12 cellular contexts compared by ENCODE assay signal in genomic region chr19:39247701-39248664, GRCh38. TPM values are rescaled to one million over a fixed set of nuclear protein-coding genes. Genes with fewer than 3 reads are reported as not detected.
DNase-seq lines count a peak whose midpoint lies in the region; ATAC-seq and TF ChIP-seq lines count a peak whose summit lies in the region.
"Had no signal": no experiment of that assay in that cellular context is flagged by ENCODE, and none has a peak within 500 bp of the region (broad histone marks: within the 10 kb centered on the region; RNA-seq: fewer than 3 reads in every experiment).

No MANE protein-coding gene starts in this region.

- H3K9me3 ChIP-seq in neuronal stem cell (replicated peaks in 1 of 2; ENCODE audit: control insufficient read depth in 2 of 2, insufficient read depth in 1 of 2, low read depth in 1 of 2, low read length in 2 of 2) = peaks cover 0 to 9% of the 10 kb centered on the region in 2 donors
- H3K9me3 ChIP-seq: gastrocnemius medialis had no signal

- H2BK5ac ChIP-seq in neuronal stem cell (ENCODE audit: low read length) = peak overlapping the region; percentile 66

- H3K14ac ChIP-seq in neuronal stem cell (ENCODE audit: low read length) = peak overlapping the region; percentile 71

- H3K18ac ChIP-seq in neuronal stem cell (ENCODE audit: low read length) = peak overlapping the region; percentile 85

- H3K27me3 Mint-ChIP-seq in activated CD8-positive, alpha-beta T cell treated with anti-CD3 and anti-CD28 coated beads for 36 hours = peaks cover 6% of the 10 kb centered on the region

- H3K4me2 ChIP-seq in neuronal stem cell (ENCODE audit: insufficient read depth, low read length, poor library complexity, severe bottlenecking) = peak overlapping the region; percentile 33

- H3K27ac Mint-ChIP-seq in activated CD8-positive, alpha-beta T cell treated with anti-CD3 and anti-CD28 coated beads for 36 hours = no peak overlapping the region

- no peak overlapping the region for H3K9ac ChIP-seq in neuronal stem cell (ENCODE audit: low read depth, low read length, poor library complexity)

- H2BK120ac ChIP-seq in neuronal stem cell (ENCODE audit: low read depth, low read length) = peak overlapping the region; percentile 47

- no peak overlapping the region for H3K4me3 Mint-ChIP-seq in activated CD8-positive, alpha-beta T cell treated with anti-CD3 and anti-CD28 coated beads for 36 hours

- H3K23ac ChIP-seq in neuronal stem cell (ENCODE audit: low read depth, low read length, poor library complexity) = peak overlapping the region; percentile 73

- H3K79me1 ChIP-seq in neuronal stem cell (ENCODE audit: low read depth, low read length) = no peaks in the 10 kb centered on the region

- H3K4ac ChIP-seq in neuronal stem cell (ENCODE audit: low read length) = peak overlapping the region; percentile 78

- H3K36me3 ChIP-seq in neuronal stem cell (replicated peaks in 1 of 2; ENCODE audit: control insufficient read depth in 2 of 2, insufficient read depth in 2 of 2, low read length in 2 of 2) = no peaks in the 10 kb centered on the region
- H3K36me3 ChIP-seq: gastrocnemius medialis had no signal

- POLR2A ChIA-PET in activated CD8-positive, alpha-beta T cell treated with anti-CD3 and anti-CD28 coated beads for 36 hours (lab: Charles Lee) = interaction anchor here (1.0 kb wide), 1 partner anchor 10 kb away, joined by 3 read pairs; no protein-coding TSS in a partner anchor

- peaks cover 54% of the 10 kb centered on the region for H3K27me3 ChIP-seq in foreskin keratinocyte
- H3K27me3 ChIP-seq in neuronal stem cell (ENCODE audit: control insufficient read depth in 3 of 3, insufficient read depth in 3 of 3, low read depth in 1 of 3, low read length in 3 of 3) = peaks cover 19 to 59% (median 38%) of the 10 kb centered on the region in 3 experiments

- peak overlapping the region; percentile 49 for H2BK15ac ChIP-seq in neuronal stem cell (ENCODE audit: low read length)

- WGBS in neuronal stem cell (ENCODE audit: extremely low coverage in 2 of 2, insufficient read length in 2 of 2, insufficient replicate concordance in 1 of 2), 2 donors = no CpG with 5 or more reads among the region's 92 CpGs

- H3K4me3 ChIP-seq in neuronal stem cell (ENCODE audit: low read length in 2 of 2) = peak overlapping the region; percentile 6 to 9
- H3K4me3 ChIP-seq: gastrocnemius medialis had no signal

- peak overlapping the region; percentile 95 for H2AK5ac ChIP-seq in neuronal stem cell (ENCODE audit: low read depth, low read length)

- H3K27ac ChIP-seq in foreskin keratinocyte (no peak overlapping the region), neuronal stem cell (replicated peaks; ENCODE audit: low read length) (no peak overlapping the region)
- H3K27ac ChIP-seq: gastrocnemius medialis, RWPE1 had no signal

- peak overlapping the region; percentile 83 for H2AFZ ChIP-seq in neuronal stem cell (ENCODE audit: low read length)

- H2BK12ac ChIP-seq in neuronal stem cell (ENCODE audit: low read length) = no peak overlapping the region

- H3K4me1 Mint-ChIP-seq in activated CD8-positive, alpha-beta T cell treated with anti-CD3 and anti-CD28 coated beads for 36 hours (ENCODE audit: low read depth) = peaks cover 2% of the 10 kb centered on the region

- peak; percentile 5 for DNase-seq in G401 (ENCODE audit: low spot score)
- DNase-seq in activated CD8-positive, alpha-beta T cell treated with anti-CD3 and anti-CD28 coated beads for 36 hours = no peak
- no peak for DNase-seq in foreskin keratinocyte
- DNase-seq in neuronal stem cell (ENCODE audit: low spot score) = no peak
- no peak for DNase-seq in NCI-H1694 treated with DMSO at 0.1 percent for 48 hours (lab: John Stamatoyannopoulos, UW)
- no peak for DNase-seq in NCI-H69 (lab: John Stamatoyannopoulos, UW)
- DNase-seq in AML-193 (lab: John Stamatoyannopoulos, UW) = no peak
- DNase-seq: activated CD4-positive, CD25-positive, alpha-beta regulatory T cell treated with anti-CD3 and anti-CD28 coated beads, Interleukin-2, amount 50 U/mL, for 72 hours; DND-41; gastrocnemius medialis had no signal

- no peak for TF ChIP-seq CTCF in activated CD8-positive, alpha-beta T cell treated with anti-CD3 and anti-CD28 coated beads for 36 hours (IDR thresholded peaks at IDR 0.05)
- TF ChIP-seq CTCF in foreskin keratinocyte (conservative IDR thresholded peaks at IDR 0.05) = no peak

- no peaks in the 10 kb centered on the region for H3K4me1 ChIP-seq in foreskin keratinocyte
- peaks cover 0 to 2% of the 10 kb centered on the region in 2 donors for H3K4me1 ChIP-seq in neuronal stem cell (ENCODE audit: control insufficient read depth in 2 of 2, insufficient read depth in 1 of 2, low read depth in 1 of 2, low read length in 2 of 2)
- H3K4me1 ChIP-seq: gastrocnemius medialis had no signal

- H4K8ac ChIP-seq in neuronal stem cell (ENCODE audit: low read depth, low read length) = no peak overlapping the region

- H3K36me3 Mint-ChIP-seq in activated CD8-positive, alpha-beta T cell treated with anti-CD3 and anti-CD28 coated beads for 36 hours (ENCODE audit: low read depth) = no peaks in the 10 kb centered on the region

- intact Hi-C loops in activated CD8-positive, alpha-beta T cell treated with anti-CD3 and anti-CD28 coated beads for 36 hours (cut with micrococcal nuclease) = no loop called here

- ATAC-seq in activated CD8-positive, alpha-beta T cell treated with anti-CD3 and anti-CD28 coated beads for 36 hours = peak; percentile 49
- peak; percentile 31 for ATAC-seq in foreskin keratinocyte
- no peak for ATAC-seq in GM19455 (IDR thresholded peaks at IDR 0.05; ENCODE audit: unreplicated experiment)
- ATAC-seq: gastrocnemius medialis had no signal

- no peak overlapping the region for H4K91ac ChIP-seq in neuronal stem cell (ENCODE audit: low read depth, low read length, poor library complexity)

- in situ Hi-C loops in G401 (cut with HindIII; ENCODE audit: low sequenced_read_pairs) = no loop called here

- no peaks in the 10 kb centered on the region for H3K9me3 Mint-ChIP-seq in activated CD8-positive, alpha-beta T cell treated with anti-CD3 and anti-CD28 coated beads for 36 hours

- CTCF ChIA-PET in activated CD8-positive, alpha-beta T cell treated with anti-CD3 and anti-CD28 coated beads for 36 hours (lab: Charles Lee) = no interaction called here

RNA-seq across cellular contexts. Expression of gene IFNL4, which starts 0.7 kb away (rescaled TPM):
- not detected in 2 replicates for total RNA-seq in G401 (2014; rRNA removed; shearing (Covaris generic))
- total RNA-seq in activated CD8-positive, alpha-beta T cell treated with anti-CD3 and anti-CD28 coated beads for 36 hours = not detected
- not detected in 2 replicates for total RNA-seq in foreskin keratinocyte
- not detected in 2 replicates for polyA plus RNA-seq in foreskin keratinocyte
- polyA plus RNA-seq in neuronal stem cell (2013, experiment 1 of 2) = 0.03 TPM
- polyA plus RNA-seq in neuronal stem cell (2013, experiment 2 of 2) = 0.03 TPM
- total RNA-seq: gastrocnemius medialis had no signal

RNA-seq across cellular contexts. Expression of gene IFNL3, which starts 3.2 kb away (rescaled TPM):
- total RNA-seq in G401 (2014; rRNA removed; shearing (Covaris generic)) = not detected in 2 replicates
- total RNA-seq in activated CD8-positive, alpha-beta T cell treated with anti-CD3 and anti-CD28 coated beads for 36 hours = not detected
- not detected in 2 replicates for total RNA-seq in foreskin keratinocyte
- not detected in 2 replicates for polyA plus RNA-seq in foreskin keratinocyte
- polyA plus RNA-seq in neuronal stem cell (2013, experiment 1 of 2) = not detected
- polyA plus RNA-seq in neuronal stem cell (2013, experiment 2 of 2) = 0.06 TPM
- total RNA-seq: gastrocnemius medialis had no signal

RNA-seq across cellular contexts. Expression of gene IFNL2, which starts 20.2 kb away (rescaled TPM):
- not detected in 2 replicates for total RNA-seq in G401 (2014; rRNA removed; shearing (Covaris generic))
- total RNA-seq in activated CD8-positive, alpha-beta T cell treated with anti-CD3 and anti-CD28 coated beads for 36 hours = not detected
- total RNA-seq in foreskin keratinocyte = not detected in 2 replicates
- polyA plus RNA-seq in foreskin keratinocyte = not detected in 2 replicates
- not detected for polyA plus RNA-seq in neuronal stem cell (2013, experiment 1 of 2)
- polyA plus RNA-seq in neuronal stem cell (2013, experiment 2 of 2) = not detected
- total RNA-seq: gastrocnemius medialis had no signal

RNA-seq across cellular contexts. Expression of gene SYCN, which starts 43.9 kb away (rescaled TPM):
- not detected in 2 replicates for total RNA-seq in G401 (2014; rRNA removed; shearing (Covaris generic))
- total RNA-seq in activated CD8-positive, alpha-beta T cell treated with anti-CD3 and anti-CD28 coated beads for 36 hours = not detected
- total RNA-seq in foreskin keratinocyte = not detected in 2 replicates
- not detected in 2 replicates for polyA plus RNA-seq in foreskin keratinocyte
- polyA plus RNA-seq in neuronal stem cell (2013, experiment 1 of 2) = not detected
- not detected for polyA plus RNA-seq in neuronal stem cell (2013, experiment 2 of 2)
- total RNA-seq: gastrocnemius medialis had no signal

RNA-seq across cellular contexts. Expression of gene IFNL1, which starts 48.2 kb away (rescaled TPM):
- not detected in 2 replicates for total RNA-seq in G401 (2014; rRNA removed; shearing (Covaris generic))
- total RNA-seq in activated CD8-positive, alpha-beta T cell treated with anti-CD3 and anti-CD28 coated beads for 36 hours = not detected
- not detected in 2 replicates for total RNA-seq in foreskin keratinocyte
- polyA plus RNA-seq in foreskin keratinocyte = not detected in 2 replicates
- polyA plus RNA-seq in neuronal stem cell (2013, experiment 1 of 2) = not detected
- polyA plus RNA-seq in neuronal stem cell (2013, experiment 2 of 2) = not detected
- total RNA-seq: gastrocnemius medialis had no signal
